In genomic region chr2:54013996-54014395, GRCh38 we compare ENCODE assay signal across 18 cellular contexts. TPM values are rescaled to one million over a fixed set of nuclear protein-coding genes. Genes with fewer than 3 reads are reported as not detected.
A peak's percentile ranks its signal among the peaks of the same experiment; 100 is the strongest.
DNase-seq lines count a peak whose midpoint lies in the region; ATAC-seq and TF ChIP-seq lines count a peak whose summit lies in the region.
"Had no signal": no experiment of that assay in that cellular context is flagged by ENCODE, and none has a peak within 500 bp of the region (broad histone marks: within the 10 kb centered on the region; RNA-seq: fewer than 3 reads in every experiment).

No MANE protein-coding gene starts in this region.

- H3K36me3 Mint-ChIP-seq in activated CD4-positive, alpha-beta T cell treated with anti-CD3 and anti-CD28 coated beads, Interleukin-2, amount 10 ng/mL, durations not matched to agents 7 days and 5 days (ENCODE audit: low read depth), result peaks cover 13% of the 10 kb centered on the region
- H3K36me3 Mint-ChIP-seq in activated CD8-positive, alpha-beta T cell treated with anti-CD3 and anti-CD28 coated beads for 36 hours (ENCODE audit: low read depth), result no peaks in the 10 kb centered on the region
- H3K36me3 Mint-ChIP-seq in naive B cell, result peaks cover 9 to 11% of the 10 kb centered on the region in 2 donors

- peak overlapping the region; percentile 91 for H3K27ac Mint-ChIP-seq in activated CD4-positive, alpha-beta T cell treated with anti-CD3 and anti-CD28 coated beads, Interleukin-2, amount 10 ng/mL, durations not matched to agents 7 days and 5 days
- H3K27ac Mint-ChIP-seq in activated CD8-positive, alpha-beta T cell treated with anti-CD3 and anti-CD28 coated beads for 36 hours, result peak overlapping the region; percentile 49
- peak overlapping the region; percentile 85 to 96 (median 90) for H3K27ac Mint-ChIP-seq in naive B cell

- H3K4me1 Mint-ChIP-seq in activated CD4-positive, alpha-beta T cell treated with anti-CD3 and anti-CD28 coated beads, Interleukin-2, amount 10 ng/mL, durations not matched to agents 7 days and 5 days, result peaks cover 38% of the 10 kb centered on the region
- peaks cover 23% of the 10 kb centered on the region for H3K4me1 Mint-ChIP-seq in activated CD8-positive, alpha-beta T cell treated with anti-CD3 and anti-CD28 coated beads for 36 hours (ENCODE audit: low read depth)
- H3K4me1 Mint-ChIP-seq in naive B cell, result peaks cover 39 to 47% (median 46%) of the 10 kb centered on the region in 3 donors

- intact Hi-C loops in activated CD8-positive, alpha-beta T cell treated with anti-CD3 and anti-CD28 coated beads for 36 hours (cut with micrococcal nuclease), result no loop called here

- no peaks in the 10 kb centered on the region for H3K9me3 Mint-ChIP-seq in activated CD4-positive, alpha-beta T cell treated with anti-CD3 and anti-CD28 coated beads, Interleukin-2, amount 10 ng/mL, durations not matched to agents 7 days and 5 days
- H3K9me3 Mint-ChIP-seq in activated CD8-positive, alpha-beta T cell treated with anti-CD3 and anti-CD28 coated beads for 36 hours, result no peaks in the 10 kb centered on the region
- no peaks in the 10 kb centered on the region for H3K9me3 Mint-ChIP-seq in naive B cell

- peak; percentile 28 for DNase-seq in activated CD4-positive, alpha-beta T cell treated with anti-CD3 and anti-CD28 coated beads, Interleukin-2, amount 10 ng/mL, durations not matched to agents 7 days and 5 days
- no peak for DNase-seq in activated CD4-positive, alpha-beta T cell treated with anti-CD3 and anti-CD28 coated beads, Interleukin-2, amount 50 U/mL, for 48 hours
- DNase-seq in HT1080 (ENCODE audit: low read depth), result peak; percentile 7
- no peak for DNase-seq in activated CD8-positive, alpha-beta T cell treated with anti-CD3 and anti-CD28 coated beads for 36 hours
- DNase-seq in naive B cell, result no peak
- no peak for DNase-seq in NOMO-1 treated with DMSO at 0.1 percent for 48 hours (lab: John Stamatoyannopoulos, UW; ENCODE audit: unreplicated experiment)
- DNase-seq: C1 segment of cervical spinal cord, DMS53, H7, hippocampal formation, kidney, mammary epithelial cell, NCI-H146, NCI-H2227 treated with DMSO at 0.1 percent for 48 hours, psoas muscle, SW 1271 had no signal

- H3K4me3 Mint-ChIP-seq in activated CD4-positive, alpha-beta T cell treated with anti-CD3 and anti-CD28 coated beads, Interleukin-2, amount 10 ng/mL, durations not matched to agents 7 days and 5 days, result peak overlapping the region; percentile 57
- H3K4me3 Mint-ChIP-seq in activated CD8-positive, alpha-beta T cell treated with anti-CD3 and anti-CD28 coated beads for 36 hours, result peak overlapping the region; percentile 32
- H3K4me3 Mint-ChIP-seq in naive B cell, result peak overlapping the region in 7 of 8 donors; percentile 43 to 84 (median 69)

- H3K27me3 Mint-ChIP-seq in activated CD4-positive, alpha-beta T cell treated with anti-CD3 and anti-CD28 coated beads, Interleukin-2, amount 10 ng/mL, durations not matched to agents 7 days and 5 days, result no peaks in the 10 kb centered on the region
- H3K27me3 Mint-ChIP-seq in activated CD8-positive, alpha-beta T cell treated with anti-CD3 and anti-CD28 coated beads for 36 hours, result no peaks in the 10 kb centered on the region
- no peaks in the 10 kb centered on the region for H3K27me3 Mint-ChIP-seq in naive B cell

- POLR2A ChIA-PET in activated CD4-positive, alpha-beta T cell treated with anti-CD3 and anti-CD28 coated beads, Interleukin-2, amount 10 ng/mL, durations not matched to agents 7 days and 5 days (lab: Charles Lee), result no interaction called here
- POLR2A ChIA-PET in activated CD8-positive, alpha-beta T cell treated with anti-CD3 and anti-CD28 coated beads for 36 hours (lab: Charles Lee), result no interaction called here

- CTCF ChIA-PET in activated CD4-positive, alpha-beta T cell treated with anti-CD3 and anti-CD28 coated beads, Interleukin-2, amount 10 ng/mL, durations not matched to agents 7 days and 5 days (lab: Charles Lee), result interaction anchor here (1.2 kb wide), 1 partner anchor 44 kb away, joined by 3 read pairs; no protein-coding TSS in a partner anchor
- CTCF ChIA-PET in activated CD8-positive, alpha-beta T cell treated with anti-CD3 and anti-CD28 coated beads for 36 hours (lab: Charles Lee), result interaction anchor here (0.6 kb wide), 1 partner anchor 25 kb away, joined by 3 read pairs; no protein-coding TSS in a partner anchor

- no peak for TF ChIP-seq CTCF in activated CD8-positive, alpha-beta T cell treated with anti-CD3 and anti-CD28 coated beads for 36 hours (IDR thresholded peaks at IDR 0.05)

- no peak for ATAC-seq in activated CD8-positive, alpha-beta T cell treated with anti-CD3 and anti-CD28 coated beads for 36 hours
- ATAC-seq in naive B cell (ENCODE audit: low read depth in 2 of 2) (peak; percentile 47 to 52), HG02981 (IDR thresholded peaks at IDR 0.05; ENCODE audit: unreplicated experiment) (no peak), HG03139 (IDR thresholded peaks at IDR 0.05; ENCODE audit: unreplicated experiment) (no peak)
- ATAC-seq: psoas muscle had no signal

RNA-seq across cellular contexts. Expression of gene PSME4, which starts 43.2 kb away (rescaled TPM):
- 10 to 100 TPM; 46.7 to 50.2 TPM for total RNA-seq in activated CD4-positive, alpha-beta T cell treated with anti-CD3 and anti-CD28 coated beads, Interleukin-2, amount 10 ng/mL, durations not matched to agents 7 days and 5 days
- total RNA-seq in HT1080 (2014; rRNA removed; shearing (Covaris generic)), result 31.2 and 39.2 TPM in 2 replicates
- 33.8 and 41.3 TPM in 2 replicates for polyA plus RNA-seq in HT1080 (2015; cell fraction: cytosol; rRNA removed)
- 68.5 and 70.6 TPM in 2 replicates for polyA plus RNA-seq in HT1080 (2015; cell fraction: nucleus; rRNA removed)
- 10 to 100 TPM; 51.7 to 54.4 TPM for total RNA-seq in activated CD8-positive, alpha-beta T cell treated with anti-CD3 and anti-CD28 coated beads for 36 hours
- polyA plus RNA-seq in naive B cell (ENCODE audit: low read depth in 6 of 6), result 10 to 100 TPM in 2 of 6 donors, 1 to 10 TPM in 4; 5.2 to 12.4 (median 7.2) TPM

Comparison
In these comparisons a context has a peak if more than half of its experiments do, and no peak if none do; other contexts are left out.
1. DNase-seq: peak in activated CD4-positive, alpha-beta T cell treated with anti-CD3 and anti-CD28 coated beads, Interleukin-2, amount 10 ng/mL, durations not matched to agents 7 days and 5 days (single experiment) and HT1080 (single experiment); none in activated CD4-positive, alpha-beta T cell treated with anti-CD3 and anti-CD28 coated beads, Interleukin-2, amount 50 U/mL, for 48 hours (0 of 2), activated CD8-positive, alpha-beta T cell treated with anti-CD3 and anti-CD28 coated beads for 36 hours (single experiment), naive B cell (single experiment) and NOMO-1 treated with DMSO at 0.1 percent for 48 hours (single experiment).
2. ATAC-seq: peak in naive B cell (2 of 2); none in activated CD8-positive, alpha-beta T cell treated with anti-CD3 and anti-CD28 coated beads for 36 hours (single experiment), HG02981 (single experiment) and HG03139 (single experiment).
3. Peak in every context shown above with its lines, with median percentiles within 50 percentile points of each other: H3K27ac Mint-ChIP-seq and H3K4me3 Mint-ChIP-seq.